In genomic region chr19:47256688-47257410, GRCh38 we compare ENCODE assay signal across 8 cellular contexts. TPM values are rescaled to one million over a fixed set of nuclear protein-coding genes. Genes with fewer than 3 reads are reported as not detected.
DNase-seq lines count a peak whose midpoint lies in the region; FAIRE-seq and TF ChIP-seq lines count a peak whose summit lies in the region.

No MANE protein-coding gene starts in this region.

- H3K4me1 ChIP-seq in SJSA1 (replicated peaks) (peaks cover 37% of the 10 kb centered on the region), neuron (ENCODE audit: insufficient read depth, low read length) (peaks cover 11% of the 10 kb centered on the region), stomach smooth muscle (ENCODE audit: control insufficient read depth, insufficient read depth, low read length) (peaks cover 27% of the 10 kb centered on the region)

- peak; percentile 99 for FAIRE-seq in G401.6 (lab: Jason Lieb, UNC)

- H3K27ac ChIP-seq in SJSA1 (peak overlapping the region; percentile 90), stomach smooth muscle (ENCODE audit: low read length) (peak overlapping the region; percentile 93)

- DNase-seq in HFF-Myc (ENCODE audit: extremely low read depth, low read depth): peak; percentile 96
- DNase-seq in MV-4-11 (lab: John Stamatoyannopoulos, UW): peak; percentile 100
- peak; percentile 97 to 100 for DNase-seq in SJSA1 (ENCODE audit: low read depth in 1 of 2, low spot score in 2 of 2)
- peak; percentile 99 for DNase-seq in activated naive CD4-positive, alpha-beta T cell treated with Interleukin-2 at 50 U/mL for 16 hours
- peak; percentile 93 for DNase-seq in foreskin melanocyte

- H3K4me3 ChIP-seq in HFF-Myc (replicated peaks; ENCODE audit: low read depth, low read length): peak overlapping the region; percentile 61
- H3K4me3 ChIP-seq in SJSA1: peak overlapping the region; percentile 50
- H3K4me3 ChIP-seq in neuron (ENCODE audit: low read length): peak overlapping the region; percentile 60
- peak overlapping the region in 1 of 2 donors; percentile 91 for H3K4me3 ChIP-seq in stomach smooth muscle (ENCODE audit: low read length in 2 of 2)

- TF ChIP-seq CTCF in HFF-Myc (IDR thresholded peaks at IDR 0.05; ENCODE audit: low read depth, low read length, missing control alignments): no peak

- H3K27me3 ChIP-seq in SJSA1 (replicated peaks) (no peaks in the 10 kb centered on the region), neuron (ENCODE audit: insufficient read depth, low read length) (no peaks in the 10 kb centered on the region), stomach smooth muscle (ENCODE audit: control insufficient read depth in 1 of 2, insufficient read depth in 2 of 2, low read length in 2 of 2) (no peaks in the 10 kb centered on the region)

- peak overlapping the region in 1 of 2 donors; percentile 92 for H3K9ac ChIP-seq in stomach smooth muscle (ENCODE audit: low read length in 2 of 2)

- peak overlapping the region; percentile 52 for H2AFZ ChIP-seq in neuron (ENCODE audit: low read depth, low read length)

- peaks cover 40% of the 10 kb centered on the region for H3K36me3 ChIP-seq in SJSA1
- peaks cover 30% of the 10 kb centered on the region for H3K36me3 ChIP-seq in neuron (ENCODE audit: insufficient read depth, low read length)
- peaks cover 25 to 31% of the 10 kb centered on the region in 2 donors for H3K36me3 ChIP-seq in stomach smooth muscle (ENCODE audit: control insufficient read depth in 2 of 2, insufficient read depth in 2 of 2, low read length in 2 of 2)

- H3K9me3 ChIP-seq in SJSA1 (replicated peaks) (no peaks in the 10 kb centered on the region), neuron (ENCODE audit: low read length) (peaks cover 3% of the 10 kb centered on the region), stomach smooth muscle (ENCODE audit: control insufficient read depth in 2 of 2, low read length in 2 of 2) (no peaks in the 10 kb centered on the region)

RNA-seq across cellular contexts. Expression of gene CCDC9, which starts 0.5 kb away (rescaled TPM):
- total RNA-seq in SJSA1 (2014; rRNA removed; shearing (Covaris generic)): 8.0 and 12.1 TPM in 2 replicates

RNA-seq across cellular contexts. Expression of gene INAFM1, which starts 17.8 kb away (rescaled TPM):
- total RNA-seq in SJSA1 (2014; rRNA removed; shearing (Covaris generic)): 2.4 and 2.5 TPM in 2 replicates

RNA-seq across cellular contexts. Expression of gene BBC3, which starts 25.9 kb away (rescaled TPM):
- 4.5 and 10.1 TPM in 2 replicates for total RNA-seq in SJSA1 (2014; rRNA removed; shearing (Covaris generic))

RNA-seq across cellular contexts. Expression of gene C5AR1, which starts 52.8 kb away (rescaled TPM):
- total RNA-seq in SJSA1 (2014; rRNA removed; shearing (Covaris generic)): not detected in 2 replicates
